Comparison of ENCODE assay signal across 8 cellular contexts in genomic region chr20:25196701-25197120, GRCh38. TPM values are rescaled to one million over a fixed set of nuclear protein-coding genes. Genes with fewer than 3 reads are reported as not detected.
A peak's percentile ranks its signal among the peaks of the same experiment; 100 is the strongest.
DNase-seq lines count a peak whose midpoint lies in the region; ATAC-seq, FAIRE-seq and TF ChIP-seq lines count a peak whose summit lies in the region.

No MANE protein-coding gene starts in this region.

- TF ChIP-seq CTCF in AG09309 (IDR thresholded peaks at IDR 0.05; ENCODE audit: control insufficient read depth, insufficient read depth, low read depth, low read length, missing control alignments) (no peak), keratinocyte (optimal IDR thresholded peaks at IDR 0.05 in 1 of 3, IDR thresholded peaks at IDR 0.05 in 1 of 3, conservative IDR thresholded peaks at IDR 0.05 in 1 of 3; ENCODE audit: extremely low read depth in 1 of 3, insufficient read depth in 2 of 3, low read length in 3 of 3) (no peak)

- H3K27me3 ChIP-seq in keratinocyte (ENCODE audit: control insufficient read depth, extremely low read depth, insufficient read depth, low read length) = no peaks in the 10 kb centered on the region
- H3K27me3 ChIP-seq in thymus (ENCODE audit: control insufficient read depth, insufficient read depth) = no peaks in the 10 kb centered on the region

- POLR2A ChIA-PET in HEK293T (lab: Yijun Ruan, JAX) = interaction anchor here (1.1 to 2.3 kb wide), 3 partner anchors 17 to 51 kb away, joined by 3 to 17 read pairs (median 9); partner anchors contain the start of gene PYGB

- CTCF ChIA-PET in HEK293T (lab: Yijun Ruan, JAX) = no interaction called here

- H3K4me2 ChIP-seq in keratinocyte (ENCODE audit: control insufficient read depth, extremely low read depth, insufficient read depth, low read depth, low read length) = peak overlapping the region; percentile 91

- ATAC-seq in HG02623 (IDR thresholded peaks at IDR 0.05; ENCODE audit: unreplicated experiment) (no peak), HG03196 (IDR thresholded peaks at IDR 0.05; ENCODE audit: unreplicated experiment) (no peak)

- H3K27ac ChIP-seq in keratinocyte (ENCODE audit: control insufficient read depth, insufficient read depth, low read length) (peak overlapping the region; percentile 60), thymus (ENCODE audit: low read depth) (peak overlapping the region; percentile 77)

- H3K36me3 ChIP-seq in keratinocyte (ENCODE audit: control insufficient read depth in 2 of 2, extremely low read depth in 1 of 2, insufficient read depth in 2 of 2, low read length in 2 of 2) (peaks cover 1 to 9% of the 10 kb centered on the region in 2 experiments), thymus (ENCODE audit: control insufficient read depth, insufficient read depth) (peaks cover 6% of the 10 kb centered on the region)

- H3K9me3 ChIP-seq in keratinocyte (ENCODE audit: control insufficient read depth, low read depth, low read length) = no peaks in the 10 kb centered on the region
- no peaks in the 10 kb centered on the region for H3K9me3 ChIP-seq in thymus (ENCODE audit: control insufficient read depth)

- H3K4me1 ChIP-seq in keratinocyte (ENCODE audit: control insufficient read depth, extremely low read depth, insufficient read depth, low read length) (peaks cover 19% of the 10 kb centered on the region), thymus (ENCODE audit: control insufficient read depth, insufficient read depth, low read length) (peaks cover 28% of the 10 kb centered on the region)

- no peak overlapping the region for H2AFZ ChIP-seq in keratinocyte (ENCODE audit: control insufficient read depth, low read length)

- 7% methylated on average over 14 of the region's 14 CpGs for WGBS in thymus

- H3K79me2 ChIP-seq in keratinocyte (ENCODE audit: control insufficient read depth, insufficient read depth, low read length) = peaks cover 46% of the 10 kb centered on the region

- FAIRE-seq in keratinocyte (lab: Jason Lieb, UNC) = no peak

- no peaks in the 10 kb centered on the region for H4K20me1 ChIP-seq in keratinocyte (ENCODE audit: control insufficient read depth, extremely low read depth, insufficient read depth, low read length)

- dilution Hi-C loops in keratinocyte (cut with MboI; ENCODE audit: extremely low pct_ligation_motif_present, low sequenced_read_pairs) = no loop called here

- H3K4me3 ChIP-seq in AG09309 (ENCODE audit: control insufficient read depth, low read depth, low read length) (peak overlapping the region; percentile 97), keratinocyte (ENCODE audit: control insufficient read depth in 2 of 3, extremely low read depth in 1 of 3, insufficient read depth in 2 of 3, low read depth in 1 of 3, low read length in 3 of 3) (peak overlapping the region; percentile 81 to 92 (median 92)), thymus (ENCODE audit: low read length) (peak overlapping the region; percentile 71)

- H3K9me1 ChIP-seq in keratinocyte (ENCODE audit: control insufficient read depth, extremely low read depth, insufficient read depth, low read length) = no peaks in the 10 kb centered on the region

- peak overlapping the region; percentile 87 for H3K9ac ChIP-seq in keratinocyte (ENCODE audit: control insufficient read depth, extremely low read depth, insufficient read depth, low read length)

- DNase-seq in AG09309 (ENCODE audit: low read depth) = no peak
- peak; percentile 29 for DNase-seq in HEK293T (ENCODE audit: extremely low spot score)
- DNase-seq in activated T-cell treated with anti-CD3 and anti-CD28 coated beads, Interleukin-2, amount 50 U/mL, for 48 hours = peak; percentile 39 to 44
- no peak for DNase-seq in keratinocyte (ENCODE audit: low read depth, low spot score)
- DNase-seq in activated CD8-positive, alpha-beta memory T cell treated with anti-CD3 and anti-CD28 coated beads for 24 hours = no peak

TF ChIP-seq in HEK293T, 16 proteins besides CTCF, POLR2A, EP300 and RAD21:
- TF ChIP-seq PKNOX1 (IDR thresholded peaks at IDR 0.05) (no peak), NFRKB (IDR thresholded peaks at IDR 0.05) (no peak), CTBP1 (IDR thresholded peaks at IDR 0.05; ENCODE audit: borderline replicate concordance) (no peak), TARDBP (IDR thresholded peaks at IDR 0.05) (no peak), HDGF (IDR thresholded peaks at IDR 0.05; ENCODE audit: borderline replicate concordance) (no peak), ARNT (IDR thresholded peaks at IDR 0.05) (no peak), ELF4 (IDR thresholded peaks at IDR 0.05) (no peak), FOXA1 (IDR thresholded peaks at IDR 0.05) (no peak), BHLHE40 (IDR thresholded peaks at IDR 0.05; ENCODE audit: borderline replicate concordance) (no peak), FOXM1 (IDR thresholded peaks at IDR 0.05; ENCODE audit: borderline replicate concordance) (no peak), SUZ12 (IDR thresholded peaks at IDR 0.05) (no peak), L3MBTL2 (conservative IDR thresholded peaks at IDR 0.05) (no peak), LEF1 (IDR thresholded peaks at IDR 0.05; ENCODE audit: borderline replicate concordance) (no peak), SP1 (IDR thresholded peaks at IDR 0.05) (no peak), FOXK2 (IDR thresholded peaks at IDR 0.05) (no peak)
TF ChIP-seq in HEK293T: peak in this region for 0.

RNA-seq across cellular contexts. Expression of gene ENTPD6, which starts 1.2 kb away (rescaled TPM):
- polyA plus RNA-seq in keratinocyte (57.8 to 62.0 TPM (median 58.0 TPM) in 3 replicates), thymus (71.0 TPM)
- polyA plus RNA-seq in keratinocyte (2011; ENCODE audit: low read depth) = 21.1 TPM
- polyA plus RNA-seq in keratinocyte (2011; cell fraction: cytosol; rRNA removed) = 34.1 and 47.9 TPM in 2 replicates
- polyA plus RNA-seq in keratinocyte (2011; cell fraction: nucleus; rRNA removed) = 110 and 122 TPM in 2 replicates
- polyA plus RNA-seq in keratinocyte (2012; ENCODE audit: low replicate concordance) = 45.3 and 56.1 TPM in 2 replicates
- polyA minus RNA-seq in keratinocyte = 55.2 to 77.9 TPM (median 63.6 TPM) in 3 replicates
- polyA minus RNA-seq in keratinocyte (2011; cell fraction: cytosol; rRNA and poly(A)+ RNA removed) = 44.1 TPM
- polyA minus RNA-seq in keratinocyte (2011; cell fraction: nucleus; rRNA and poly(A)+ RNA removed) = 48.5 and 57.2 TPM in 2 replicates

RNA-seq across cellular contexts. Expression of gene PYGB, which starts 51.2 kb away (rescaled TPM):
- polyA plus RNA-seq in keratinocyte (78.3 to 135 TPM (median 100 TPM) in 3 replicates), thymus (52.6 TPM)
- 73.7 TPM for polyA plus RNA-seq in keratinocyte (2011; ENCODE audit: low read depth)
- 67.6 and 112 TPM in 2 replicates for polyA plus RNA-seq in keratinocyte (2011; cell fraction: cytosol; rRNA removed)
- polyA plus RNA-seq in keratinocyte (2011; cell fraction: nucleus; rRNA removed) = 224 and 265 TPM in 2 replicates
- polyA plus RNA-seq in keratinocyte (2012; ENCODE audit: low replicate concordance) = 159 and 171 TPM in 2 replicates
- 137 to 269 TPM (median 175 TPM) in 3 replicates for polyA minus RNA-seq in keratinocyte
- 166 TPM for polyA minus RNA-seq in keratinocyte (2011; cell fraction: cytosol; rRNA and poly(A)+ RNA removed)
- 137 and 167 TPM in 2 replicates for polyA minus RNA-seq in keratinocyte (2011; cell fraction: nucleus; rRNA and poly(A)+ RNA removed)

Comparison
In these comparisons a context has a peak if more than half of its experiments do, and no peak if none do; other contexts are left out.
1. DNase-seq: peak in HEK293T (single experiment) and activated T-cell treated with anti-CD3 and anti-CD28 coated beads, Interleukin-2, amount 50 U/mL, for 48 hours (2 of 2); none in AG09309 (single experiment), keratinocyte (single experiment) and activated CD8-positive, alpha-beta memory T cell treated with anti-CD3 and anti-CD28 coated beads for 24 hours (single experiment).
2. Peak in every context shown above with its lines, with median percentiles within 50 percentile points of each other: H3K4me3 ChIP-seq.